Comparison of ENCODE assay signal across 21 cellular contexts in genomic region chr2:133287709-133288108, GRCh38.
DNase-seq lines count a peak whose midpoint lies in the region; ATAC-seq and TF ChIP-seq lines count a peak whose summit lies in the region.
"Had no signal": no experiment of that assay in that cellular context is flagged by ENCODE, and none has a peak within 500 bp of the region (broad histone marks: within the 10 kb centered on the region; RNA-seq: fewer than 3 reads in every experiment).

No MANE protein-coding gene starts in this region.

- H3K18ac ChIP-seq in mesenchymal stem cell (ENCODE audit: low read depth in 1 of 2, low read length in 2 of 2): no peak overlapping the region

- H2BK120ac ChIP-seq in mesenchymal stem cell (ENCODE audit: low read depth, low read length): no peak overlapping the region

- H3K4me3 Mint-ChIP-seq in HFFc6: peak overlapping the region; percentile 2; the same call in 1 of the 2 replicates
- H3K4me3 Mint-ChIP-seq: activated CD4-positive, alpha-beta T cell treated with anti-CD3 and anti-CD28 coated beads, Interleukin-2, amount 10 ng/mL, durations not matched to agents 7 days and 5 days; activated naive CD4-positive, alpha-beta T cell treated with anti-CD3 and anti-CD28 coated beads for 36 hours; B cell; brain; dendritic cell treated with granulocyte-macrophage colony-stimulating factor and Interleukin-4, amounts not matched to agents 40 ng/mL and 50 ng/mL, for 4 days had no signal

- H3K9me3 ChIP-seq in mesenchymal stem cell (ENCODE audit: control insufficient read depth, low read length): no peaks in the 10 kb centered on the region
- H3K9me3 ChIP-seq: left ventricle myocardium inferior, sigmoid colon, uterus had no signal

- H3K4me1 Mint-ChIP-seq in HFFc6 (ENCODE audit: low read depth): peaks cover 56% of the 10 kb centered on the region
- H3K4me1 Mint-ChIP-seq: activated CD4-positive, alpha-beta T cell treated with anti-CD3 and anti-CD28 coated beads, Interleukin-2, amount 10 ng/mL, durations not matched to agents 7 days and 5 days; B cell; brain had no signal

- no peak overlapping the region for H3K4me2 ChIP-seq in mesenchymal stem cell (ENCODE audit: low read length, poor library complexity, severe bottlenecking)

- whole genome bisulfite sequencing in mesenchymal stem cell: no CpG with 5 or more reads among the region's 2 CpGs

- no peak overlapping the region for H2BK12ac ChIP-seq in mesenchymal stem cell (ENCODE audit: low read length in 2 of 2)

- no peak overlapping the region for H2BK5ac ChIP-seq in mesenchymal stem cell (ENCODE audit: low read depth, low read length, poor library complexity, severe bottlenecking)

- H3K36me3 Mint-ChIP-seq in HFFc6 (ENCODE audit: low read depth): no peaks in the 10 kb centered on the region; the same call in 1 of the 2 replicates
- H3K36me3 Mint-ChIP-seq: brain had no signal

- H3K4me3 ChIP-seq in AG09309 (ENCODE audit: control insufficient read depth, low read depth, low read length) (no peak overlapping the region), brain microvascular endothelial cell (ENCODE audit: low read depth, low read length) (no peak overlapping the region), mesenchymal stem cell (ENCODE audit: insufficient read depth in 1 of 2, low read depth in 1 of 2, low read length in 2 of 2) (no peak overlapping the region)
- H3K4me3 ChIP-seq: left ventricle myocardium inferior, sigmoid colon, uterus had no signal

- no peak overlapping the region for H3K14ac ChIP-seq in mesenchymal stem cell (ENCODE audit: low read length in 2 of 2)

- H3K27me3 Mint-ChIP-seq in HFFc6 (ENCODE audit: insufficient read depth): no peaks in the 10 kb centered on the region; the same call in none of the 2 replicates
- H3K27me3 Mint-ChIP-seq: activated CD4-positive, alpha-beta T cell treated with anti-CD3 and anti-CD28 coated beads, Interleukin-2, amount 10 ng/mL, durations not matched to agents 7 days and 5 days; B cell; brain; dendritic cell treated with granulocyte-macrophage colony-stimulating factor and Interleukin-4, amounts not matched to agents 40 ng/mL and 50 ng/mL, for 4 days had no signal

- H2AK5ac ChIP-seq in mesenchymal stem cell (ENCODE audit: low read length, severe bottlenecking): no peak overlapping the region

- no peak overlapping the region for H3K23ac ChIP-seq in mesenchymal stem cell (ENCODE audit: low read length in 2 of 2)

- peak overlapping the region; percentile 66; the same call in 1 of the 2 replicates for H3K27ac Mint-ChIP-seq in HFFc6
- H3K27ac Mint-ChIP-seq: activated CD4-positive, alpha-beta T cell treated with anti-CD3 and anti-CD28 coated beads, Interleukin-2, amount 10 ng/mL, durations not matched to agents 7 days and 5 days; activated naive CD4-positive, alpha-beta T cell treated with anti-CD3 and anti-CD28 coated beads for 36 hours; B cell; brain; dendritic cell treated with granulocyte-macrophage colony-stimulating factor and Interleukin-4, amounts not matched to agents 40 ng/mL and 50 ng/mL, for 4 days had no signal

- no peak overlapping the region for H3K9ac ChIP-seq in mesenchymal stem cell (ENCODE audit: low read length)

- TF ChIP-seq CTCF in AG09309 (IDR thresholded peaks at IDR 0.05; ENCODE audit: control insufficient read depth, insufficient read depth, low read depth, low read length, missing control alignments): no peak
- TF ChIP-seq CTCF in HFFc6 (IDR thresholded peaks at IDR 0.05): no peak
- TF ChIP-seq CTCF in brain microvascular endothelial cell (IDR thresholded peaks at IDR 0.05; ENCODE audit: low read depth, low read length, missing control alignments): no peak

- no peak overlapping the region for H2BK15ac ChIP-seq in mesenchymal stem cell (ENCODE audit: low read depth, poor library complexity, severe bottlenecking)

- no peak overlapping the region for H2AFZ ChIP-seq in mesenchymal stem cell (ENCODE audit: low read depth, low read length)

- in situ Hi-C loops in brain microvascular endothelial cell (cut with HindIII; ENCODE audit: low pct_ligation_motif_present, low sequenced_read_pairs): no loop called here

- peaks cover 2% of the 10 kb centered on the region for H3K4me1 ChIP-seq in mesenchymal stem cell (ENCODE audit: control insufficient read depth, insufficient read depth, low read depth, low read length)
- H3K4me1 ChIP-seq: sigmoid colon, uterus had no signal

- no peak for ATAC-seq in GM19452 (IDR thresholded peaks at IDR 0.05; ENCODE audit: unreplicated experiment)

- H4K91ac ChIP-seq in mesenchymal stem cell (ENCODE audit: low read length): no peak overlapping the region

- no peaks in the 10 kb centered on the region for H3K79me1 ChIP-seq in mesenchymal stem cell (replicated peaks; ENCODE audit: low read length, poor library complexity, severe bottlenecking)

- no peaks in the 10 kb centered on the region; the same call in 1 of the 2 replicates for H3K9me3 Mint-ChIP-seq in HFFc6
- H3K9me3 Mint-ChIP-seq: activated naive CD4-positive, alpha-beta T cell treated with anti-CD3 and anti-CD28 coated beads for 36 hours; brain; dendritic cell treated with granulocyte-macrophage colony-stimulating factor and Interleukin-4, amounts not matched to agents 40 ng/mL and 50 ng/mL, for 4 days had no signal

- peak overlapping the region; percentile 84 for H3K27ac ChIP-seq in brain microvascular endothelial cell
- H3K27ac ChIP-seq in mesenchymal stem cell (ENCODE audit: low read length, poor library complexity, severe bottlenecking): no peak overlapping the region
- H3K27ac ChIP-seq: left ventricle myocardium inferior, sigmoid colon, uterus had no signal

- DNase-seq in AG09309 (ENCODE audit: low read depth): peak; percentile 86
- DNase-seq in HFFc6: peak; percentile 39
- DNase-seq in brain microvascular endothelial cell: peak; percentile 71
- peak; percentile 63 for DNase-seq in mesenchymal stem cell
- DNase-seq in HUDEP-2 (lab: John Stamatoyannopoulos, UW; ENCODE audit: unreplicated experiment in 76 of 76): no peak
- no peak for DNase-seq in NCI-H774 (lab: John Stamatoyannopoulos, UW)
- DNase-seq in CD1c-positive myeloid dendritic cell (ENCODE audit: extremely low spot score): no peak
- DNase-seq: activated CD4-positive, alpha-beta T cell treated with anti-CD3 and anti-CD28 coated beads, Interleukin-2, amount 10 ng/mL, durations not matched to agents 7 days and 5 days; activated naive CD4-positive, alpha-beta T cell treated with anti-CD3 and anti-CD28 coated beads for 36 hours; glutamatergic neuron; left ventricle myocardium inferior; NCI-H1694 treated with DMSO at 0.1 percent for 48 hours; NCI-H446 treated with DMSO at 0.1 percent for 48 hours; occipital lobe; sigmoid colon; SW 1271; uterus had no signal

- H3K27me3 ChIP-seq in brain microvascular endothelial cell (replicated peaks) (no peaks in the 10 kb centered on the region), mesenchymal stem cell (ENCODE audit: control insufficient read depth in 1 of 2, insufficient read depth in 1 of 2, low read length in 2 of 2) (no peaks in the 10 kb centered on the region)
- H3K27me3 ChIP-seq: sigmoid colon, uterus had no signal

- H3K36me3 ChIP-seq in brain microvascular endothelial cell (replicated peaks): no peaks in the 10 kb centered on the region
- H3K36me3 ChIP-seq in mesenchymal stem cell (ENCODE audit: control insufficient read depth in 1 of 2, insufficient read depth in 2 of 2, low read depth in 1 of 2, low read length in 2 of 2): no peaks in the 10 kb centered on the region
- H3K36me3 ChIP-seq: left ventricle myocardium inferior, sigmoid colon, uterus had no signal

- H3K4ac ChIP-seq in mesenchymal stem cell (ENCODE audit: low read depth in 1 of 2, low read length in 2 of 2): no peak overlapping the region

- no peak overlapping the region for H4K8ac ChIP-seq in mesenchymal stem cell (ENCODE audit: low read length)

Comparison
In these comparisons a context has a peak if more than half of its experiments do, and no peak if none do; other contexts are left out.
1. DNase-seq: peak in AG09309 (single experiment), HFFc6 (single experiment), brain microvascular endothelial cell (single experiment) and mesenchymal stem cell (single experiment); none in HUDEP-2 (0 of 76), NCI-H774 (single experiment) and CD1c-positive myeloid dendritic cell (single experiment).